In genomic region chr7:76497918-76498582, GRCh38 we compare ENCODE assay signal across 5 cellular contexts. TPM values are rescaled to one million over a fixed set of nuclear protein-coding genes. Genes with fewer than 3 reads are reported as not detected.
"Had no signal": no experiment of that assay in that cellular context is flagged by ENCODE, and none has a peak within 500 bp of the region (broad histone marks: within the 10 kb centered on the region; RNA-seq: fewer than 3 reads in every experiment).

No MANE protein-coding gene starts in this region.

RNA-seq across cellular contexts. Expression of gene UPK3B, which starts 12.3 kb away (rescaled TPM):
- total RNA-seq: activated naive CD8-positive, alpha-beta T cell treated with anti-CD3 and anti-CD28 coated beads for 36 hours had no signal

RNA-seq across cellular contexts. Expression of gene SPDYE16, which starts 45.0 kb away (rescaled TPM):
- total RNA-seq: activated T-helper 1 cell treated with anti-CD3 and anti-CD28 coated beads, Interleukin-12 subunit alpha, Interleukin-12 subunit beta, Interleukin-2, Interleukin-4 antibody, amounts not matched to agents 30 ng/mL and 10 ng/mL and 1 ng/mL, durations not matched to agents 14 hours and 24 hours and 36 hours; ascending aorta; astrocyte; cardiac septum had no signal
